ENCODE assay signal across 22 cellular contexts in the genomic region with DNA sequence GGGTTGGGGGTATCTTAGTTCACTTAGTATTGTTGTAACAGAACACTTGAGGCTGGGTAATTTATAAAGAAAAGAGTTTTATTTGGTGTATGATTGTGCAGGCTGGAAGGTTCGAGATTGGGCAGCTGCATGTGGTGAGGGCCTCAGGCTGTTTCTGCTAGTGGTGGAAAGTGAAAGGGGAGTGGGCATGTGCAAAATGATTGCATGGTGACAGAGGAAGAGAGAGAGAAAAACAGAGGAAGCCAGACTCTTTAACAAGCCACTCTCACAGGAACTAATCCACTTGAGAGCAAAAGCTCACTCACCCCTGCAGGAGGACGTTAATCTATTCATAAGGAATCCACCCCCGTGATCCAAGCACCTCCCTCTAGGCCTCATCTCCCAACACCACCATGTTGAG.
DNase-seq lines count a peak whose midpoint lies in the region; ATAC-seq and TF ChIP-seq lines count a peak whose summit lies in the region.
"Had no signal": no experiment of that assay in that cellular context is flagged by ENCODE, and none has a peak within 500 bp of the region (broad histone marks: within the 10 kb centered on the region; RNA-seq: fewer than 3 reads in every experiment).

No MANE protein-coding gene starts in this region.

- no peaks in the 10 kb centered on the region for H3K27me3 Mint-ChIP-seq in WTC11 (ENCODE audit: low read depth)

- no peak overlapping the region for H3K4me3 Mint-ChIP-seq in WTC11
- H3K4me3 Mint-ChIP-seq: activated naive CD8-positive, alpha-beta T cell treated with anti-CD3 and anti-CD28 coated beads for 36 hours; activated T-cell treated with anti-CD3 and anti-CD28 coated beads, Interleukin-2, amount 50 U/mL, for 72 hours; CD8-positive, alpha-beta T cell; stimulated activated naive CD8-positive, alpha-beta T cell treated with anti-CD3 and anti-CD28 coated beads, Interleukin-15, amount 100 ng/mL, for 72 hours had no signal

- TF ChIP-seq CTCF in GM12865 (IDR thresholded peaks at IDR 0.05; ENCODE audit: insufficient read depth, low read depth, low read length, missing control alignments): no peak
- no peak for TF ChIP-seq CTCF in WTC11 (IDR thresholded peaks at IDR 0.05)
- no peak for TF ChIP-seq CTCF in WERI-Rb-1 (IDR thresholded peaks at IDR 0.05; ENCODE audit: low read depth, low read length)

- no peaks in the 10 kb centered on the region for H3K36me3 Mint-ChIP-seq in WTC11
- H3K36me3 Mint-ChIP-seq: activated naive CD8-positive, alpha-beta T cell treated with anti-CD3 and anti-CD28 coated beads for 36 hours; CD8-positive, alpha-beta T cell had no signal

- CTCF ChIA-PET in WTC11 (lab: Charles Lee): interaction anchor here (1.3 to 2.1 kb wide), 2 partner anchors 9 to 334 kb away, joined by 3 to 8 read pairs; no protein-coding TSS in a partner anchor

- POLR2A ChIA-PET in WTC11 (lab: Charles Lee): no interaction called here

- no peak overlapping the region for H3K27ac Mint-ChIP-seq in WTC11
- H3K27ac Mint-ChIP-seq: activated naive CD8-positive, alpha-beta T cell treated with anti-CD3 and anti-CD28 coated beads for 36 hours; activated T-cell treated with anti-CD3 and anti-CD28 coated beads, Interleukin-2, amount 50 U/mL, for 72 hours; CD8-positive, alpha-beta T cell had no signal

- H3K4me1 Mint-ChIP-seq in WTC11: peaks cover 8% of the 10 kb centered on the region

- H3K4me3 ChIP-seq in GM12865 (ENCODE audit: low read depth, low read length) (no peak overlapping the region), WERI-Rb-1 (ENCODE audit: low read depth, low read length) (no peak overlapping the region)
- H3K4me3 ChIP-seq: lower lobe of right lung, transverse colon had no signal

- H3K27ac ChIP-seq in WERI-Rb-1: no peak overlapping the region
- H3K27ac ChIP-seq: lower lobe of right lung, transverse colon had no signal

- H3K27me3 ChIP-seq in WERI-Rb-1 (ENCODE audit: insufficient read depth, low read depth, severe bottlenecking): peaks cover 66% of the 10 kb centered on the region
- H3K27me3 ChIP-seq: transverse colon had no signal

- H3K36me3 ChIP-seq in WERI-Rb-1: no peaks in the 10 kb centered on the region
- H3K36me3 ChIP-seq: lower lobe of right lung, transverse colon had no signal

- peak; percentile 65 for ATAC-seq in GM19324 (IDR thresholded peaks at IDR 0.05; ENCODE audit: low FRiP score, unreplicated experiment)
- peak; percentile 43; the same call in 1 of the 2 replicates for ATAC-seq in WTC11
- ATAC-seq in GM18519 (IDR thresholded peaks at IDR 0.05; ENCODE audit: low FRiP score, unreplicated experiment): no peak
- ATAC-seq: activated T-cell treated with anti-CD3 and anti-CD28 coated beads, Interleukin-2, amount 50 U/mL, for 72 hours; CD8-positive, alpha-beta T cell; esophagus mucosa; lower lobe of right lung; stimulated activated naive CD8-positive, alpha-beta T cell treated with anti-CD3 and anti-CD28 coated beads, Interleukin-15, amount 100 ng/mL, for 72 hours had no signal

- peaks cover 7% of the 10 kb centered on the region; the same call in 1 of the 2 replicates for H3K9me3 Mint-ChIP-seq in WTC11
- H3K9me3 Mint-ChIP-seq: activated naive CD8-positive, alpha-beta T cell treated with anti-CD3 and anti-CD28 coated beads for 36 hours; activated T-cell treated with anti-CD3 and anti-CD28 coated beads, Interleukin-2, amount 50 U/mL, for 72 hours; CD8-positive, alpha-beta T cell had no signal

- DNase-seq in GM12865 (ENCODE audit: low read depth) (peak; percentile 18), HT1080 (ENCODE audit: low read depth) (peak; percentile 3), WTC11 (ENCODE audit: low spot score) (no peak), NCI-H1048 (lab: John Stamatoyannopoulos, UW) (no peak), WERI-Rb-1 (no peak)
- DNase-seq in stimulated activated CD4-positive, alpha-beta T cell treated with anti-CD3 and anti-CD28 coated beads, Interleukin-4, amount 100 ng/mL, for 24 hours: no peak
- DNase-seq: activated CD8-positive, alpha-beta memory T cell treated with anti-CD3 and anti-CD28 coated beads for 24 hours; activated naive CD8-positive, alpha-beta T cell treated with anti-CD3 and anti-CD28 coated beads for 36 hours; activated T-cell treated with anti-CD3 and anti-CD28 coated beads, Interleukin-2, amount 50 U/mL, for 72 hours; CD8-positive, alpha-beta T cell; hippocampal formation; lower lobe of right lung; NCI-H1694; NCI-H226; occipital lobe; small intestine; stimulated activated CD4-positive, alpha-beta T cell treated with anti-CD3 and anti-CD28 coated beads, Interleukin-2, amount 100 ng/mL, for 48 hours; stimulated activated naive CD8-positive, alpha-beta T cell treated with anti-CD3 and anti-CD28 coated beads, Interleukin-15, amount 100 ng/mL, for 72 hours; transverse colon had no signal

- no peaks in the 10 kb centered on the region for H3K9me3 ChIP-seq in WERI-Rb-1 (ENCODE audit: severe bottlenecking)
- H3K9me3 ChIP-seq: lower lobe of right lung, transverse colon had no signal

TF ChIP-seq in WTC11, 78 proteins besides CTCF, POLR2A, EP300 and RAD21 (continues in another document):
- TF ChIP-seq, protein P1, sequence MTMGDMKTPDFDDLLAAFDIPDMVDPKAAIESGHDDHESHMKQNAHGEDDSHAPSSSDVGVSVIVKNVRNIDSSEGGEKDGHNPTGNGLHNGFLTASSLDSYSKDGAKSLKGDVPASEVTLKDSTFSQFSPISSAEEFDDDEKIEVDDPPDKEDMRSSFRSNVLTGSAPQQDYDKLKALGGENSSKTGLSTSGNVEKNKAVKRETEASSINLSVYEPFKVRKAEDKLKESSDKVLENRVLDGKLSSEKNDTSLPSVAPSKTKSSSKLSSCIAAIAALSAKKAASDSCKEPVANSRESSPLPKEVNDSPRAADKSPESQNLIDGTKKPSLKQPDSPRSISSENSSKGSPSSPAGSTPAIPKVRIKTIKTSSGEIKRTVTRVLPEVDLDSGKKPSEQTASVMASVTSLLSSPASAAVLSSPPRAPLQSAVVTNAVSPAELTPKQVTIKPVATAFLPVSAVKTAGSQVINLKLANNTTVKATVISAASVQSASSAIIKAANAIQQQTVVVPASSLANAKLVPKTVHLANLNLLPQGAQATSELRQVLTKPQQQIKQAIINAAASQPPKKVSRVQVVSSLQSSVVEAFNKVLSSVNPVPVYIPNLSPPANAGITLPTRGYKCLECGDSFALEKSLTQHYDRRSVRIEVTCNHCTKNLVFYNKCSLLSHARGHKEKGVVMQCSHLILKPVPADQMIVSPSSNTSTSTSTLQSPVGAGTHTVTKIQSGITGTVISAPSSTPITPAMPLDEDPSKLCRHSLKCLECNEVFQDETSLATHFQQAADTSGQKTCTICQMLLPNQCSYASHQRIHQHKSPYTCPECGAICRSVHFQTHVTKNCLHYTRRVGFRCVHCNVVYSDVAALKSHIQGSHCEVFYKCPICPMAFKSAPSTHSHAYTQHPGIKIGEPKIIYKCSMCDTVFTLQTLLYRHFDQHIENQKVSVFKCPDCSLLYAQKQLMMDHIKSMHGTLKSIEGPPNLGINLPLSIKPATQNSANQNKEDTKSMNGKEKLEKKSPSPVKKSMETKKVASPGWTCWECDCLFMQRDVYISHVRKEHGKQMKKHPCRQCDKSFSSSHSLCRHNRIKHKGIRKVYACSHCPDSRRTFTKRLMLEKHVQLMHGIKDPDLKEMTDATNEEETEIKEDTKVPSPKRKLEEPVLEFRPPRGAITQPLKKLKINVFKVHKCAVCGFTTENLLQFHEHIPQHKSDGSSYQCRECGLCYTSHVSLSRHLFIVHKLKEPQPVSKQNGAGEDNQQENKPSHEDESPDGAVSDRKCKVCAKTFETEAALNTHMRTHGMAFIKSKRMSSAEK (CRISPR knock-in tag; IDR thresholded peaks at IDR 0.05; ENCODE audit: borderline replicate concordance): no peak
- TF ChIP-seq NR3C1 (CRISPR knock-in tag; conservative IDR thresholded peaks at IDR 0.05; ENCODE audit: low read depth) (no peak), HMGA2 (CRISPR knock-in tag; IDR thresholded peaks at IDR 0.05) (no peak), CREB1 (CRISPR knock-in tag; IDR thresholded peaks at IDR 0.05) (no peak), SMAD3 (CRISPR knock-in tag; IDR thresholded peaks at IDR 0.05; ENCODE audit: borderline replicate concordance) (no peak), ZNF219 (CRISPR knock-in tag; IDR thresholded peaks at IDR 0.05; ENCODE audit: borderline replicate concordance) (no peak), ZBTB21 (CRISPR knock-in tag; IDR thresholded peaks at IDR 0.05; ENCODE audit: borderline replicate concordance) (no peak), NFATC4 (CRISPR knock-in tag; IDR thresholded peaks at IDR 0.05) (no peak), TCF7 (CRISPR knock-in tag; IDR thresholded peaks at IDR 0.05; ENCODE audit: low read depth) (no peak), JAZF1 (CRISPR knock-in tag; IDR thresholded peaks at IDR 0.05) (no peak), PRRX2 (CRISPR knock-in tag; IDR thresholded peaks at IDR 0.05) (no peak)
- TF ChIP-seq, protein P2, sequence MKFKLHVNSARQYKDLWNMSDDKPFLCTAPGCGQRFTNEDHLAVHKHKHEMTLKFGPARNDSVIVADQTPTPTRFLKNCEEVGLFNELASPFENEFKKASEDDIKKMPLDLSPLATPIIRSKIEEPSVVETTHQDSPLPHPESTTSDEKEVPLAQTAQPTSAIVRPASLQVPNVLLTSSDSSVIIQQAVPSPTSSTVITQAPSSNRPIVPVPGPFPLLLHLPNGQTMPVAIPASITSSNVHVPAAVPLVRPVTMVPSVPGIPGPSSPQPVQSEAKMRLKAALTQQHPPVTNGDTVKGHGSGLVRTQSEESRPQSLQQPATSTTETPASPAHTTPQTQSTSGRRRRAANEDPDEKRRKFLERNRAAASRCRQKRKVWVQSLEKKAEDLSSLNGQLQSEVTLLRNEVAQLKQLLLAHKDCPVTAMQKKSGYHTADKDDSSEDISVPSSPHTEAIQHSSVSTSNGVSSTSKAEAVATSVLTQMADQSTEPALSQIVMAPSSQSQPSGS (CRISPR knock-in tag; IDR thresholded peaks at IDR 0.05; ENCODE audit: borderline replicate concordance, low read depth): no peak
- TF ChIP-seq, protein P3, sequence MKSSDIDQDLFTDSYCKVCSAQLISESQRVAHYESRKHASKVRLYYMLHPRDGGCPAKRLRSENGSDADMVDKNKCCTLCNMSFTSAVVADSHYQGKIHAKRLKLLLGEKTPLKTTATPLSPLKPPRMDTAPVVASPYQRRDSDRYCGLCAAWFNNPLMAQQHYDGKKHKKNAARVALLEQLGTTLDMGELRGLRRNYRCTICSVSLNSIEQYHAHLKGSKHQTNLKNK (CRISPR knock-in tag; IDR thresholded peaks at IDR 0.05): no peak

Comparison
In these comparisons a context has a peak if more than half of its experiments do, and no peak if none do; other contexts are left out.
1. DNase-seq: peak in GM12865 (single experiment) and HT1080 (single experiment); none in WTC11 (single experiment), NCI-H1048 (single experiment), stimulated activated CD4-positive, alpha-beta T cell treated with anti-CD3 and anti-CD28 coated beads, Interleukin-4, amount 100 ng/mL, for 24 hours (single experiment) and WERI-Rb-1 (single experiment).